12 cellular contexts compared by ENCODE assay signal in genomic region chr9:133437753-133438531, GRCh38. TPM values are rescaled to one million over a fixed set of nuclear protein-coding genes. Genes with fewer than 3 reads are reported as not detected.
DNase-seq lines count a peak whose midpoint lies in the region; ATAC-seq and TF ChIP-seq lines count a peak whose summit lies in the region.
"Had no signal": no experiment of that assay in that cellular context is flagged by ENCODE, and none has a peak within 500 bp of the region (broad histone marks: within the 10 kb centered on the region; RNA-seq: fewer than 3 reads in every experiment).

No MANE protein-coding gene starts in this region.

- CTCF ChIA-PET in WTC11 (lab: Charles Lee), result interaction anchor here (0.6 to 2.1 kb wide), 16 partner anchors 9 to 1128 kb away, joined by 3 to 15 read pairs (median 4); partner anchors contain the start of genes ADAMTS13 and CACFD1

- no peak overlapping the region for H3K4me3 Mint-ChIP-seq in WTC11
- H3K4me3 Mint-ChIP-seq: activated naive CD8-positive, alpha-beta T cell treated with anti-CD3 and anti-CD28 coated beads, Interleukin-2, amount 10 ng/mL, durations not matched to agents 7 days and 5 days had no signal

- H3K36me3 Mint-ChIP-seq in WTC11, result no peaks in the 10 kb centered on the region
- H3K36me3 Mint-ChIP-seq: activated naive CD8-positive, alpha-beta T cell treated with anti-CD3 and anti-CD28 coated beads, Interleukin-2, amount 10 ng/mL, durations not matched to agents 7 days and 5 days had no signal

- no peaks in the 10 kb centered on the region for H3K9me3 Mint-ChIP-seq in WTC11
- H3K9me3 Mint-ChIP-seq: activated naive CD8-positive, alpha-beta T cell treated with anti-CD3 and anti-CD28 coated beads, Interleukin-2, amount 10 ng/mL, durations not matched to agents 7 days and 5 days had no signal

- no peaks in the 10 kb centered on the region for H3K4me1 Mint-ChIP-seq in WTC11
- H3K4me1 Mint-ChIP-seq: activated naive CD8-positive, alpha-beta T cell treated with anti-CD3 and anti-CD28 coated beads, Interleukin-2, amount 10 ng/mL, durations not matched to agents 7 days and 5 days had no signal

- POLR2A ChIA-PET in WTC11 (lab: Charles Lee), result no interaction called here

- peak; percentile 7 for DNase-seq in NCI-H2196 (lab: John Stamatoyannopoulos, UW; ENCODE audit: unreplicated experiment)
- DNase-seq in NCI-H2196 treated with DMSO at 0.1 percent for 48 hours (lab: John Stamatoyannopoulos, UW; ENCODE audit: unreplicated experiment), result no peak
- DNase-seq in WTC11 (ENCODE audit: low spot score), result peak; percentile 63
- no peak for DNase-seq in retinal pigment epithelial cell (ENCODE audit: low read depth)
- no peak for DNase-seq in SIG-M5 (lab: John Stamatoyannopoulos, UW)
- no peak for DNase-seq in NOMO-1 (lab: John Stamatoyannopoulos, UW; ENCODE audit: unreplicated experiment in 2 of 2)
- DNase-seq: activated CD4-positive, alpha-beta T cell treated with anti-CD3 and anti-CD28 coated beads, Interleukin-2, amount 50 U/mL, for 4 hours; activated naive CD8-positive, alpha-beta T cell treated with anti-CD3 and anti-CD28 coated beads, Interleukin-2, amount 10 ng/mL, durations not matched to agents 7 days and 5 days; EL; NCI-H446 treated with DMSO at 0.1 percent for 48 hours had no signal

- TF ChIP-seq CTCF in WTC11 (IDR thresholded peaks at IDR 0.05) (no peak), retinal pigment epithelial cell (conservative IDR thresholded peaks at IDR 0.05; ENCODE audit: low read depth, low read length) (peak; percentile 41)

- H3K27ac Mint-ChIP-seq in WTC11, result no peak overlapping the region
- H3K27ac Mint-ChIP-seq: activated naive CD8-positive, alpha-beta T cell treated with anti-CD3 and anti-CD28 coated beads, Interleukin-2, amount 10 ng/mL, durations not matched to agents 7 days and 5 days had no signal

- peak; percentile 82 for ATAC-seq in WTC11
- ATAC-seq: HCT116 had no signal

- H3K4me3 ChIP-seq in retinal pigment epithelial cell (ENCODE audit: low read length), result no peak overlapping the region
- H3K4me3 ChIP-seq: SJSA1 had no signal

- no peaks in the 10 kb centered on the region for H3K27me3 Mint-ChIP-seq in WTC11 (ENCODE audit: low read depth)
- H3K27me3 Mint-ChIP-seq: activated naive CD8-positive, alpha-beta T cell treated with anti-CD3 and anti-CD28 coated beads, Interleukin-2, amount 10 ng/mL, durations not matched to agents 7 days and 5 days had no signal

TF ChIP-seq in WTC11, 78 proteins besides CTCF, POLR2A, EP300 and RAD21:
- TF ChIP-seq GTF2I (CRISPR knock-in tag; conservative IDR thresholded peaks at IDR 0.05) (no peak), TEAD4 (CRISPR knock-in tag; IDR thresholded peaks at IDR 0.05) (no peak), ELF4 (CRISPR knock-in tag; IDR thresholded peaks at IDR 0.05; ENCODE audit: low read depth) (no peak), HMGXB4 (CRISPR knock-in tag; IDR thresholded peaks at IDR 0.05) (no peak), ZNF121 (CRISPR knock-in tag; IDR thresholded peaks at IDR 0.05) (peak; percentile 93), ZBTB21 (CRISPR knock-in tag; IDR thresholded peaks at IDR 0.05; ENCODE audit: borderline replicate concordance) (no peak), ESRRA (CRISPR knock-in tag; IDR thresholded peaks at IDR 0.05; ENCODE audit: borderline replicate concordance) (no peak)

RNA-seq across cellular contexts. Expression of gene ADAMTS13, which starts 15.8 kb away (rescaled TPM):
- total RNA-seq in WTC11 (2021), result 12.0 to 16.4 TPM (median 15.9 TPM) in 3 replicates

RNA-seq across cellular contexts. Expression of gene REXO4, which starts 20.1 kb away (rescaled TPM):
- total RNA-seq in WTC11 (2021), result 33.0 to 38.6 TPM (median 36.3 TPM) in 3 replicates

RNA-seq across cellular contexts. Expression of gene CACFD1, which starts 21.8 kb away (rescaled TPM):
- total RNA-seq in WTC11 (2021), result 22.5 to 38.7 TPM (median 29.5 TPM) in 3 replicates

RNA-seq across cellular contexts. Expression of gene SLC2A6, which starts 41.0 kb away (rescaled TPM):
- 13.4 to 16.6 TPM (median 14.2 TPM) in 3 replicates for total RNA-seq in WTC11 (2021)

Comparison
In these comparisons a context has a peak if more than half of its experiments do, and no peak if none do; other contexts are left out.
1. DNase-seq: peak in NCI-H2196 (single experiment) and WTC11 (single experiment); none in NCI-H2196 treated with DMSO at 0.1 percent for 48 hours (single experiment), retinal pigment epithelial cell (single experiment), SIG-M5 (single experiment) and NOMO-1 (0 of 2).